In genomic region chrY:9034217-9034616, GRCh38 we compare ENCODE assay signal across 28 cellular contexts.
"Had no signal": no experiment of that assay in that cellular context is flagged by ENCODE, and none has a peak within 500 bp of the region (broad histone marks: within the 10 kb centered on the region; RNA-seq: fewer than 3 reads in every experiment).

No MANE protein-coding gene starts in this region.

- H3K27ac ChIP-seq: breast epithelium, colonic mucosa, VCaP had no signal

- H3K27me3 ChIP-seq: breast epithelium, colonic mucosa had no signal

- H3K4me1 ChIP-seq: breast epithelium, colonic mucosa had no signal

- H3K36me3 ChIP-seq: breast epithelium, colonic mucosa had no signal

- H3K9me3 ChIP-seq: breast epithelium, colonic mucosa had no signal

- DNase-seq: activated CD4-positive, alpha-beta memory T cell treated with anti-CD3 and anti-CD28 coated beads for 36 hours; activated CD4-positive, alpha-beta T cell treated with anti-CD3 and anti-CD28 coated beads, Interleukin-2, amount 10 ng/mL, durations not matched to agents 7 days and 5 days; activated CD4-positive, CD25-positive, alpha-beta regulatory T cell; activated CD8-positive, alpha-beta memory T cell treated with anti-CD3 and anti-CD28 coated beads for 24 hours; activated gamma-delta T cell; activated naive CD4-positive, alpha-beta T cell treated with anti-CD3 and anti-CD28 coated beads, Interleukin-2, amount 10 ng/mL, durations not matched to agents 7 days and 5 days; activated naive CD8-positive, alpha-beta T cell treated with anti-CD3 and anti-CD28 coated beads for 36 hours; activated T-cell treated with anti-CD3 and anti-CD28 coated beads, Interleukin-2, amount 50 U/mL, for 4 hours; anterior cingulate cortex; caudate nucleus; colonic mucosa; Karpas-422; MM.1S; NCI-H1092; NCI-H1417 treated with DMSO at 0.1 percent for 48 hours; NCI-H1694; NCI-H2029; NCI-H2107; NCI-H2171 treated with DMSO at 0.1 percent for 48 hours; NCI-H226; NCI-H510A; NCI-H526 treated with DMSO at 0.1 percent for 48 hours; NCI-H82; NK-92 treated with Interleukin-12 subunit alpha and Interleukin-12 subunit beta, amount 100 ng/mL, for 24 hours; PC-3; SHP77 treated with DMSO at 0.1 percent for 48 hours had no signal

- H3K4me3 ChIP-seq: breast epithelium, colonic mucosa had no signal
